Comparison of ENCODE assay signal across 17 cellular contexts in genomic region chr2:11254100-11254536, GRCh38.
DNase-seq lines count a peak whose midpoint lies in the region; ATAC-seq and TF ChIP-seq lines count a peak whose summit lies in the region.
"Had no signal": no experiment of that assay in that cellular context is flagged by ENCODE, and none has a peak within 500 bp of the region (broad histone marks: within the 10 kb centered on the region; RNA-seq: fewer than 3 reads in every experiment).

No MANE protein-coding gene starts in this region.

- peaks cover 0 to 11% of the 10 kb centered on the region in 2 donors for H3K36me3 ChIP-seq in left lung
- H3K36me3 ChIP-seq: neural progenitor cell had no signal

- no peaks in the 10 kb centered on the region for H3K36me3 Mint-ChIP-seq in natural killer cell treated with Interleukin-12 subunit alpha and Interleukin-12 subunit beta and Interleukin-15 and Interleukin-18, amount 100 ng/mL, for 72 hours
- H3K36me3 Mint-ChIP-seq in effector memory CD8-positive, alpha-beta T cell (ENCODE audit: insufficient read depth), result no peaks in the 10 kb centered on the region

- peaks cover 0 to 5% of the 10 kb centered on the region in 2 donors for H3K4me1 ChIP-seq in left lung

- H3K27me3 ChIP-seq in left lung, result no peaks in the 10 kb centered on the region
- H3K27me3 ChIP-seq: gastroesophageal sphincter, neural progenitor cell had no signal

- H3K27ac ChIP-seq in left lung, result no peak overlapping the region
- H3K27ac ChIP-seq: gastroesophageal sphincter, neural progenitor cell had no signal

- no peak overlapping the region for H3K4me3 Mint-ChIP-seq in natural killer cell treated with Interleukin-12 subunit alpha and Interleukin-12 subunit beta and Interleukin-15 and Interleukin-18, amount 100 ng/mL, for 72 hours
- H3K4me3 Mint-ChIP-seq in effector memory CD8-positive, alpha-beta T cell, result no peak overlapping the region
- H3K4me3 Mint-ChIP-seq: activated naive CD8-positive, alpha-beta T cell treated with anti-CD3 and anti-CD28 coated beads, Interleukin-2, amount 50 U/mL, for 24 hours; activated T-helper 1 cell treated with anti-CD3 and anti-CD28 coated beads, Interleukin-12 subunit alpha, Interleukin-12 subunit beta, Interleukin-2, Interleukin-4 antibody, amounts not matched to agents 30 ng/mL and 10 ng/mL and 1 ng/mL, durations not matched to agents 14 hours and 24 hours and 36 hours; CD8-positive, alpha-beta memory T cell; memory B cell; neural progenitor cell had no signal

- no peaks in the 10 kb centered on the region for H3K9me3 Mint-ChIP-seq in natural killer cell treated with Interleukin-12 subunit alpha and Interleukin-12 subunit beta and Interleukin-15 and Interleukin-18, amount 100 ng/mL, for 72 hours
- H3K9me3 Mint-ChIP-seq in effector memory CD8-positive, alpha-beta T cell, result no peaks in the 10 kb centered on the region
- H3K9me3 Mint-ChIP-seq: activated naive CD8-positive, alpha-beta T cell treated with anti-CD3 and anti-CD28 coated beads, Interleukin-2, amount 50 U/mL, for 24 hours; activated T-helper 1 cell treated with anti-CD3 and anti-CD28 coated beads, Interleukin-12 subunit alpha, Interleukin-12 subunit beta, Interleukin-2, Interleukin-4 antibody, amounts not matched to agents 30 ng/mL and 10 ng/mL and 1 ng/mL, durations not matched to agents 14 hours and 24 hours and 36 hours; CD8-positive, alpha-beta memory T cell; memory B cell; neural progenitor cell had no signal

- peak; percentile 47 for ATAC-seq in left lung
- no peak for ATAC-seq in natural killer cell treated with Interleukin-12 subunit alpha and Interleukin-12 subunit beta and Interleukin-15 and Interleukin-18, amount 100 ng/mL, for 72 hours
- no peak for ATAC-seq in HG03139 (IDR thresholded peaks at IDR 0.05; ENCODE audit: unreplicated experiment)
- no peak for ATAC-seq in HG02852 (IDR thresholded peaks at IDR 0.05; ENCODE audit: unreplicated experiment)
- ATAC-seq in effector memory CD8-positive, alpha-beta T cell (replicated peaks), result no peak
- ATAC-seq: activated naive CD8-positive, alpha-beta T cell treated with anti-CD3 and anti-CD28 coated beads, Interleukin-2, amount 50 U/mL, for 24 hours; gastroesophageal sphincter had no signal

- H3K27me3 Mint-ChIP-seq in natural killer cell treated with Interleukin-12 subunit alpha and Interleukin-12 subunit beta and Interleukin-15 and Interleukin-18, amount 100 ng/mL, for 72 hours, result no peaks in the 10 kb centered on the region
- H3K27me3 Mint-ChIP-seq in effector memory CD8-positive, alpha-beta T cell, result no peaks in the 10 kb centered on the region
- H3K27me3 Mint-ChIP-seq: activated naive CD8-positive, alpha-beta T cell treated with anti-CD3 and anti-CD28 coated beads, Interleukin-2, amount 50 U/mL, for 24 hours; CD8-positive, alpha-beta memory T cell; memory B cell had no signal

- TF ChIP-seq CTCF in LNCaP clone FGC (IDR thresholded peaks at IDR 0.05; ENCODE audit: control insufficient read depth, extremely low read depth, insufficient read depth) (no peak), left lung (IDR thresholded peaks at IDR 0.05) (no peak)

- no peaks in the 10 kb centered on the region for H3K9me3 ChIP-seq in left lung
- H3K9me3 ChIP-seq: gastroesophageal sphincter had no signal

- peak; percentile 69 for DNase-seq in COR-L47 (lab: John Stamatoyannopoulos, UW)
- DNase-seq in LNCaP clone FGC (ENCODE audit: low read depth), result peak; percentile 14
- peak; percentile 70 for DNase-seq in amniotic epithelial cell (ENCODE audit: low read depth)
- DNase-seq in left lung, result no peak
- DNase-seq in natural killer cell treated with Interleukin-12 subunit alpha and Interleukin-12 subunit beta and Interleukin-15 and Interleukin-18, amount 100 ng/mL, for 72 hours (ENCODE audit: low spot score), result no peak
- DNase-seq in effector memory CD8-positive, alpha-beta T cell, result no peak
- DNase-seq: activated naive CD8-positive, alpha-beta T cell treated with anti-CD3 and anti-CD28 coated beads, Interleukin-2, amount 50 U/mL, for 24 hours; CD8-positive, alpha-beta memory T cell; EL; NCI-H1092 treated with DMSO at 0.1 percent for 48 hours; NCI-H524 treated with DMSO at 0.1 percent for 48 hours had no signal

- no peak overlapping the region for H3K27ac Mint-ChIP-seq in natural killer cell treated with Interleukin-12 subunit alpha and Interleukin-12 subunit beta and Interleukin-15 and Interleukin-18, amount 100 ng/mL, for 72 hours
- H3K27ac Mint-ChIP-seq in effector memory CD8-positive, alpha-beta T cell, result no peak overlapping the region
- H3K27ac Mint-ChIP-seq: activated naive CD8-positive, alpha-beta T cell treated with anti-CD3 and anti-CD28 coated beads, Interleukin-2, amount 50 U/mL, for 24 hours; activated T-helper 1 cell treated with anti-CD3 and anti-CD28 coated beads, Interleukin-12 subunit alpha, Interleukin-12 subunit beta, Interleukin-2, Interleukin-4 antibody, amounts not matched to agents 30 ng/mL and 10 ng/mL and 1 ng/mL, durations not matched to agents 14 hours and 24 hours and 36 hours; CD8-positive, alpha-beta memory T cell; memory B cell; neural progenitor cell had no signal

- H3K4me1 Mint-ChIP-seq in natural killer cell treated with Interleukin-12 subunit alpha and Interleukin-12 subunit beta and Interleukin-15 and Interleukin-18, amount 100 ng/mL, for 72 hours (ENCODE audit: low read depth in 2 of 2), result peaks cover 7 to 13% of the 10 kb centered on the region in 2 donors
- H3K4me1 Mint-ChIP-seq in effector memory CD8-positive, alpha-beta T cell (ENCODE audit: low read depth in 2 of 2), result peaks cover 13 to 24% of the 10 kb centered on the region in 2 donors
- H3K4me1 Mint-ChIP-seq: neural progenitor cell had no signal

- intact Hi-C loops in left lung (cut with DNase I), result no loop called here

- H3K4me3 ChIP-seq in LNCaP clone FGC (ENCODE audit: low read depth, low read length) (no peak overlapping the region), left lung (no peak overlapping the region)
- H3K4me3 ChIP-seq: gastroesophageal sphincter, neural progenitor cell had no signal

Comparison
In these comparisons a context has a peak if more than half of its experiments do, and no peak if none do; other contexts are left out.
1. DNase-seq: peak in COR-L47 (single experiment), LNCaP clone FGC (single experiment) and amniotic epithelial cell (single experiment); none in left lung (0 of 2), natural killer cell treated with Interleukin-12 subunit alpha and Interleukin-12 subunit beta and Interleukin-15 and Interleukin-18, amount 100 ng/mL, for 72 hours (single experiment) and effector memory CD8-positive, alpha-beta T cell (0 of 3).